8 cellular contexts compared by ENCODE assay signal in genomic region chr1:41268154-41268770, GRCh38. TPM values are rescaled to one million over a fixed set of nuclear protein-coding genes. Genes with fewer than 3 reads are reported as not detected.
DNase-seq lines count a peak whose midpoint lies in the region; ATAC-seq and TF ChIP-seq lines count a peak whose summit lies in the region.

No MANE protein-coding gene starts in this region.

- 9 to 14% (median 12%) methylated on average over 8 of the region's 8 CpGs for WGBS in adrenal gland, 4 donors

- intact Hi-C loops in adrenal gland (cut with DNase I) (loop anchor here in 1 of 2 donors (5.0 kb wide), 1 partner anchor 149 kb away; no protein-coding TSS in a partner anchor), left cardiac atrium (cut with DNase I) (loop anchor here (2.0 to 5.0 kb wide), 2 partner anchors 145 to 149 kb away; no protein-coding TSS in a partner anchor)

- TF ChIP-seq POLR2A in adrenal gland (IDR thresholded peaks at IDR 0.05) = no peak

- no peak overlapping the region for H3K4me3 Mint-ChIP-seq in T-helper 17 cell

- H3K27ac Mint-ChIP-seq in T-helper 17 cell = peak overlapping the region; percentile 29

- no peak overlapping the region for H3K4me3 ChIP-seq in adrenal gland

- DNase-seq in GM04504 (ENCODE audit: low read depth) = peak; percentile 50
- DNase-seq in NCI-H128 (lab: John Stamatoyannopoulos, UW; ENCODE audit: unreplicated experiment) = peak; percentile 70
- DNase-seq in T-helper 17 cell = peak; percentile 44 to 63 (median 56)
- DNase-seq in adrenal gland = peak; percentile 75 to 92 (median 85)
- peak; percentile 78 for DNase-seq in left cardiac atrium
- peak; percentile 74 for DNase-seq in renal cortical epithelial cell (ENCODE audit: low read depth)

- H3K9me3 ChIP-seq in T-helper 17 cell (ENCODE audit: control insufficient read depth, low read length, poor library complexity, severe bottlenecking) (no peaks in the 10 kb centered on the region), adrenal gland (replicated peaks in 1 of 3) (no peaks in the 10 kb centered on the region)

- peaks cover 0 to 4% of the 10 kb centered on the region in 2 donors for H3K4me1 ChIP-seq in adrenal gland (replicated peaks in 1 of 2)

- H3K36me3 ChIP-seq in adrenal gland (replicated peaks in 1 of 2) = no peaks in the 10 kb centered on the region

- H3K27me3 Mint-ChIP-seq in T-helper 17 cell = peaks cover 23% of the 10 kb centered on the region

- H3K36me3 Mint-ChIP-seq in T-helper 17 cell (ENCODE audit: low read depth) = no peaks in the 10 kb centered on the region

- peak; percentile 63 for ATAC-seq in T-helper 17 cell
- ATAC-seq in left cardiac atrium = peak; percentile 78 to 90
- no peak for ATAC-seq in HG03097 (IDR thresholded peaks at IDR 0.05; ENCODE audit: low FRiP score, unreplicated experiment)
- no peak for ATAC-seq in HG02759 (IDR thresholded peaks at IDR 0.05; ENCODE audit: unreplicated experiment)

- no peak overlapping the region for H3K27ac ChIP-seq in adrenal gland

- H3K4me1 Mint-ChIP-seq in T-helper 17 cell = peaks cover 9% of the 10 kb centered on the region

- peak; percentile 96 to 99 (median 98) for TF ChIP-seq CTCF in adrenal gland (IDR thresholded peaks at IDR 0.05)

- no peaks in the 10 kb centered on the region for H3K27me3 ChIP-seq in adrenal gland

RNA-seq across cellular contexts. Expression of gene SCMH1, which starts 26.2 kb away (rescaled TPM):
- total RNA-seq in T-helper 17 cell = 10 to 100 TPM; 18.6 to 19.4 TPM
- total RNA-seq in adrenal gland = 10 to 100 TPM; 29.3 to 49.3 (median 41.1) TPM
- polyA plus RNA-seq in adrenal gland = 10 to 100 TPM; 29.5 to 62.5 (median 46.2) TPM
- 10 to 100 TPM; 49.5 to 53.6 TPM for total RNA-seq in left cardiac atrium
- total RNA-seq in renal cortical epithelial cell = 5.9 and 25.1 TPM in 2 replicates

Comparison
In these comparisons a context has a peak if more than half of its experiments do, and no peak if none do; other contexts are left out.
1. ATAC-seq: peak in T-helper 17 cell (single experiment) and left cardiac atrium (2 of 2); none in HG03097 (single experiment) and HG02759 (single experiment).
2. Peak in every context shown above with its lines, with median percentiles within 50 percentile points of each other: DNase-seq.